Comparison of ENCODE assay signal across 22 cellular contexts in genomic region chr1:7628273-7628672, GRCh38.
"Had no signal": no experiment of that assay in that cellular context is flagged by ENCODE, and none has a peak within 500 bp of the region (broad histone marks: within the 10 kb centered on the region; RNA-seq: fewer than 3 reads in every experiment).

No MANE protein-coding gene starts in this region.

- H3K36me3 ChIP-seq: adrenal gland, ascending aorta, brain microvascular endothelial cell, gastroesophageal sphincter, pancreas, right lobe of liver, suprapubic skin, transverse colon, uterus, WERI-Rb-1 had no signal

- FAIRE-seq: keratinocyte, pancreas had no signal

- H3K27me3 ChIP-seq: adrenal gland, ascending aorta, brain microvascular endothelial cell, pancreas, right lobe of liver, uterus had no signal

- DNase-seq: activated CD4-positive, alpha-beta T cell treated with anti-CD3 and anti-CD28 coated beads, Interleukin-2, amount 10 ng/mL, durations not matched to agents 7 days and 5 days; activated CD4-positive, CD25-positive, alpha-beta regulatory T cell treated with anti-CD3 and anti-CD28 coated beads, Interleukin-2, amount 50 U/mL, for 72 hours; activated CD8-positive, alpha-beta T cell treated with anti-CD3 and anti-CD28 coated beads, Interleukin-2, amount 10 ng/mL, durations not matched to agents 7 days and 5 days; activated naive CD4-positive, alpha-beta T cell; activated T-cell treated with anti-CD3 and anti-CD28 coated beads, Interleukin-2, amount 50 U/mL, for 24 hours; adrenal gland; brain microvascular endothelial cell; endodermal cell; right lobe of liver; stimulated activated CD4-positive, alpha-beta T cell treated with anti-CD3 and anti-CD28 coated beads, Interleukin-1b, Interleukin-23, amount 100 ng/mL, for 48 hours; stimulated activated naive CD8-positive, alpha-beta T cell treated with anti-CD3 and anti-CD28 coated beads, Interleukin-15, amount 100 ng/mL, for 72 hours; transverse colon; uterus; WERI-Rb-1 had no signal

- H3K4me3 ChIP-seq: adrenal gland, ascending aorta, coronary artery, gastroesophageal sphincter, pancreas, right lobe of liver, skin epidermis, suprapubic skin, transverse colon, uterus had no signal

- H3K9me3 ChIP-seq: adrenal gland, ascending aorta, gastroesophageal sphincter, pancreas, right lobe of liver, suprapubic skin, transverse colon, uterus had no signal

- H3K27ac ChIP-seq: ascending aorta, brain microvascular endothelial cell, coronary artery, epithelial cell of prostate, gastroesophageal sphincter, pancreas, right lobe of liver, skin epidermis, suprapubic skin, transverse colon, uterus, WERI-Rb-1 had no signal

- H3K4me1 ChIP-seq: adrenal gland, ascending aorta, gastroesophageal sphincter, pancreas, suprapubic skin, transverse colon, uterus had no signal
